Comparison of ENCODE assay signal across 8 cellular contexts in the genomic region with DNA sequence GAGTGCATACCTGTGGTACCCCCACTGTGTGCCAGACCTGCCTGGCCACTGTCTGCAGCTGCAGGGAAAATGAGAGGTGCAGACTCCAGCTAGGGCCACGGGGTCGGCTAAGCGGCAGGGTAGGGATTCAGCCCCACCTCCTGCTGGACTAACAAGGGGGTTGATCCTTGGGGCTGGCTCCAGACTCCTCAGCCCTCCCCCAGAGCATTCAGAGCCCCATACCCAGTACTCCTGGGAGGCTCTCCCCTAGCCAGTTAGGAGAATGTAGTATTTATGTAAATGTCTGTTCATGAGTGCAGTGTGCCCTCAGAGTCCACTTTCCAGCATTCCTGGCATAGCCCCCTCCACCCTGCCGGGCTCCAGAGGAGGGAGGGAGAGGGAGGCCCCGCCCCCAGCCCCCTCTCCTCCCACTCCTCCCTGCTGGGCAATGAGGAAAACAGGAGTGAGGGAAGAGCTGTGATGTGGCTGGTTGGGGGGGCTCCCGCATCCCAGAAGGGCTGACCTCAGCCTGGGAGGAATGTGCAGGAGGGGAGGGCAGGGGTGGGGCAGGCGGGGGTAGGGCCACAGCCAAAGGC. TPM values are rescaled to one million over a fixed set of nuclear protein-coding genes. Genes with fewer than 3 reads are reported as not detected.
A peak's percentile ranks its signal among the peaks of the same experiment; 100 is the strongest.
DNase-seq lines count a peak whose midpoint lies in the region; ATAC-seq, FAIRE-seq and TF ChIP-seq lines count a peak whose summit lies in the region.

No MANE protein-coding gene starts in this region.

- no peaks in the 10 kb centered on the region for H3K9me3 Mint-ChIP-seq in activated CD8-positive, alpha-beta memory T cell treated with anti-CD3 and anti-CD28 coated beads, Interleukin-2, amount 10 ng/mL, durations not matched to agents 7 days and 5 days (ENCODE audit: low read depth)

- peaks cover 30% of the 10 kb centered on the region for H3K27me3 Mint-ChIP-seq in activated CD8-positive, alpha-beta memory T cell treated with anti-CD3 and anti-CD28 coated beads, Interleukin-2, amount 10 ng/mL, durations not matched to agents 7 days and 5 days

- no peak overlapping the region for H3K4me3 Mint-ChIP-seq in activated CD8-positive, alpha-beta memory T cell treated with anti-CD3 and anti-CD28 coated beads, Interleukin-2, amount 10 ng/mL, durations not matched to agents 7 days and 5 days

- POLR2A ChIA-PET in A549 (lab: Yijun Ruan, JAX) = interaction anchor here (0.6 to 1.9 kb wide), 5 partner anchors 14 to 35 kb away, joined by 3 to 6 read pairs (median 4); partner anchors contain the start of genes GNAI2, HYAL3, IFRD2 and NAA80

- 0% methylated on average over 2 of the region's 7 CpGs for WGBS in A549 (ENCODE audit: missing lambda C conversion rate)
- WGBS in transverse colon (ENCODE audit: low coverage in 1 of 2), 2 donors = 31 to 60% methylated on average over 1 to 7 of the region's 7 CpGs

- no peaks in the 10 kb centered on the region for H3K27me3 ChIP-seq in MG63
- no peaks in the 10 kb centered on the region for H3K27me3 ChIP-seq in transverse colon

- no peak overlapping the region for H3K27ac Mint-ChIP-seq in activated CD8-positive, alpha-beta memory T cell treated with anti-CD3 and anti-CD28 coated beads, Interleukin-2, amount 10 ng/mL, durations not matched to agents 7 days and 5 days

- TF ChIP-seq EP300 in A549 (IDR thresholded peaks at IDR 0.05) = no peak
- TF ChIP-seq EP300 in transverse colon (IDR thresholded peaks at IDR 0.05; ENCODE audit: low read depth) = no peak

- peak; percentile 48 to 84 for DNase-seq in A549 (ENCODE audit: low read depth in 1 of 2, low spot score in 1 of 2)
- peak; percentile 93 for DNase-seq in MG63
- peak; percentile 91 for DNase-seq in ecto neural progenitor cell (ENCODE audit: low spot score)
- peak; percentile 92 for DNase-seq in medulla oblongata (ENCODE audit: extremely low spot score)
- DNase-seq in transverse colon = peak; percentile 64
- no peak for DNase-seq in NAMALWA (ENCODE audit: low spot score)
- DNase-seq in DMS53 (lab: John Stamatoyannopoulos, UW) = no peak
- DNase-seq in activated CD8-positive, alpha-beta memory T cell treated with anti-CD3 and anti-CD28 coated beads, Interleukin-2, amount 10 ng/mL, durations not matched to agents 7 days and 5 days = no peak

- peak; percentile 6 to 41; a peak in 4 of 6 replicates for ATAC-seq in A549
- no peak for ATAC-seq in activated CD8-positive, alpha-beta memory T cell treated with anti-CD3 and anti-CD28 coated beads, Interleukin-2, amount 10 ng/mL, durations not matched to agents 7 days and 5 days

- H3K9me3 ChIP-seq in A549 = no peaks in the 10 kb centered on the region
- no peaks in the 10 kb centered on the region for H3K9me3 ChIP-seq in MG63
- H3K9me3 ChIP-seq in transverse colon = no peaks in the 10 kb centered on the region

- TF ChIP-seq CTCF in A549 (IDR thresholded peaks at IDR 0.05) (no peak), transverse colon (IDR thresholded peaks at IDR 0.05) (no peak)

- TF ChIP-seq RAD21 in A549 (conservative IDR thresholded peaks at IDR 0.05 in 1 of 2, IDR thresholded peaks at IDR 0.05 in 1 of 2) = no peak

- H3K27ac ChIP-seq in A549 = peak overlapping the region; percentile 71 to 94
- peak overlapping the region; percentile 85 to 96 (median 88) for H3K27ac ChIP-seq in transverse colon

- H3K4me3 ChIP-seq in A549 (no peak overlapping the region), MG63 (no peak overlapping the region), transverse colon (no peak overlapping the region)

- no peak for FAIRE-seq in A549 (lab: Jason Lieb, UNC)

- intact Hi-C loops in transverse colon (cut with DNase I; ENCODE audit: low total_unique reads) = loop anchor here (5.0 kb wide), 1 partner anchor 37 kb away; no protein-coding TSS in a partner anchor

- H3K36me3 ChIP-seq in MG63 (no peaks in the 10 kb centered on the region), transverse colon (no peaks in the 10 kb centered on the region)

- peak overlapping the region; percentile 68 for H3K4me2 ChIP-seq in A549

- in situ Hi-C loops in transverse colon (cut with MboI; ENCODE audit: low pct_ligation_motif_present in 1 of 4, low pct_unique_long_range_greater_than_20kb in 1 of 4, low sequenced_read_pairs in 3 of 4) = no loop called here

- peaks cover 70% of the 10 kb centered on the region for H3K4me1 ChIP-seq in A549
- H3K4me1 ChIP-seq in transverse colon = peaks cover 56 to 76% (median 61%) of the 10 kb centered on the region in 4 donors

- H3K4me1 Mint-ChIP-seq in activated CD8-positive, alpha-beta memory T cell treated with anti-CD3 and anti-CD28 coated beads, Interleukin-2, amount 10 ng/mL, durations not matched to agents 7 days and 5 days = peaks cover 7% of the 10 kb centered on the region

- H3K36me3 Mint-ChIP-seq in activated CD8-positive, alpha-beta memory T cell treated with anti-CD3 and anti-CD28 coated beads, Interleukin-2, amount 10 ng/mL, durations not matched to agents 7 days and 5 days = no peaks in the 10 kb centered on the region

- CTCF ChIA-PET in A549 (lab: Yijun Ruan, JAX) = interaction anchor here (0.9 to 8.1 kb wide), 7 partner anchors 10 to 72 kb away, joined by 3 to 67 read pairs (median 3); no protein-coding TSS in a partner anchor
- CTCF ChIA-PET in activated CD8-positive, alpha-beta memory T cell treated with anti-CD3 and anti-CD28 coated beads, Interleukin-2, amount 10 ng/mL, durations not matched to agents 7 days and 5 days (lab: Charles Lee) = interaction anchor here (0.7 to 2.4 kb wide), 8 partner anchors 10 to 72 kb away, joined by 3 to 14 read pairs (median 5); no protein-coding TSS in a partner anchor

- TF ChIP-seq POLR2A in A549 (IDR thresholded peaks at IDR 0.05; ENCODE audit: low read length) = no peak
- no peak for TF ChIP-seq POLR2A in transverse colon (IDR thresholded peaks at IDR 0.05)

TF ChIP-seq in A549, 52 proteins besides CTCF, POLR2A, EP300 and RAD21 (continues in another document):
- no peak for TF ChIP-seq JUN (IDR thresholded peaks at IDR 0.05)
- no peak for TF ChIP-seq ZSCAN20 (CRISPR knock-in tag; IDR thresholded peaks at IDR 0.05)

RNA-seq across cellular contexts. Expression of gene SEMA3B, which starts 4.5 kb away (rescaled TPM):
- polyA plus RNA-seq in A549 (2011; rRNA removed) (6.5 and 6.8 TPM in 2 replicates), A549 (2017; fragmentation: RNase III; extraction: RNeasy Plus Mini Kit Qiagen cat#74134 plus additional on column Dnase treatment) (6.5 to 8.4 TPM (median 7.4 TPM) in 3 replicates)
- 7.5 and 9.0 TPM in 2 replicates for polyA plus RNA-seq in A549 (2012; cell fraction: cytosol; rRNA removed)
- polyA plus RNA-seq in A549 (2012; cell fraction: nucleus; rRNA removed) = 57.8 and 81.9 TPM in 2 replicates
- polyA minus RNA-seq in A549 (2011; rRNA and poly(A)+ RNA removed) = 6.1 and 7.2 TPM in 2 replicates
- total RNA-seq in MG63 (2014; rRNA removed; shearing (Covaris generic); ENCODE audit: low replicate concordance) = 9.7 and 13.4 TPM in 2 replicates
- 100 to 1,000 TPM in 2 of 4 donors, 10 to 100 TPM in 2; 59.5 to 423 (median 122) TPM for total RNA-seq in transverse colon
- under 1 TPM; 0.16 to 0.70 TPM for total RNA-seq in activated CD8-positive, alpha-beta memory T cell treated with anti-CD3 and anti-CD28 coated beads, Interleukin-2, amount 10 ng/mL, durations not matched to agents 7 days and 5 days

RNA-seq across cellular contexts. Expression of gene LSMEM2, which starts 14.4 kb away (rescaled TPM):
- polyA plus RNA-seq in A549 (2011; rRNA removed) (not detected in 2 replicates), A549 (2017; fragmentation: RNase III; extraction: RNeasy Plus Mini Kit Qiagen cat#74134 plus additional on column Dnase treatment) (0.09 TPM in 1 of 3 replicates, not detected in the others)
- 0.03 TPM in 1 of 2 replicates, not detected in the other for polyA plus RNA-seq in A549 (2012; cell fraction: cytosol; rRNA removed)
- polyA plus RNA-seq in A549 (2012; cell fraction: nucleus; rRNA removed) = 0.06 and 0.16 TPM in 2 replicates
- polyA minus RNA-seq in A549 (2011; rRNA and poly(A)+ RNA removed) = not detected in 2 replicates
- not detected in 2 replicates for total RNA-seq in MG63 (2014; rRNA removed; shearing (Covaris generic); ENCODE audit: low replicate concordance)
- total RNA-seq in transverse colon = not detected
- total RNA-seq in activated CD8-positive, alpha-beta memory T cell treated with anti-CD3 and anti-CD28 coated beads, Interleukin-2, amount 10 ng/mL, durations not matched to agents 7 days and 5 days = not detected

RNA-seq across cellular contexts. Expression of gene IFRD2, which starts 27.8 kb away (rescaled TPM):
- polyA plus RNA-seq in A549 (2011; rRNA removed) = 42.2 and 44.5 TPM in 2 replicates
- polyA plus RNA-seq in A549 (2012; cell fraction: cytosol; rRNA removed) = 126 and 154 TPM in 2 replicates
- 245 and 302 TPM in 2 replicates for polyA plus RNA-seq in A549 (2012; cell fraction: nucleus; rRNA removed)
- polyA plus RNA-seq in A549 (2017; fragmentation: RNase III; extraction: RNeasy Plus Mini Kit Qiagen cat#74134 plus additional on column Dnase treatment) = 79.7 to 86.2 TPM (median 80.9 TPM) in 3 replicates
- 31.4 and 35.3 TPM in 2 replicates for polyA minus RNA-seq in A549 (2011; rRNA and poly(A)+ RNA removed)
- total RNA-seq in MG63 (2014; rRNA removed; shearing (Covaris generic); ENCODE audit: low replicate concordance) = 87.8 and 101 TPM in 2 replicates
- total RNA-seq in transverse colon = 100 to 1,000 TPM in 1 of 4 donors, 10 to 100 TPM in 3; 44.9 to 183 (median 59.5) TPM
- 100 to 1,000 TPM in 1 of 2 experiments, 10 to 100 TPM in 1; 74.8 to 103 TPM for total RNA-seq in activated CD8-positive, alpha-beta memory T cell treated with anti-CD3 and anti-CD28 coated beads, Interleukin-2, amount 10 ng/mL, durations not matched to agents 7 days and 5 days

RNA-seq across cellular contexts. Expression of gene GNAI2, which starts 28.5 kb away (rescaled TPM):
- 67.0 and 67.8 TPM in 2 replicates for polyA plus RNA-seq in A549 (2011; rRNA removed)
- polyA plus RNA-seq in A549 (2012; cell fraction: cytosol; rRNA removed) = 102 and 107 TPM in 2 replicates
- polyA plus RNA-seq in A549 (2012; cell fraction: nucleus; rRNA removed) = 51.4 and 67.2 TPM in 2 replicates
- polyA plus RNA-seq in A549 (2017; fragmentation: RNase III; extraction: RNeasy Plus Mini Kit Qiagen cat#74134 plus additional on column Dnase treatment) = 44.6 to 48.8 TPM (median 47.4 TPM) in 3 replicates
- polyA minus RNA-seq in A549 (2011; rRNA and poly(A)+ RNA removed) = 68.0 and 84.2 TPM in 2 replicates
- total RNA-seq in MG63 (2014; rRNA removed; shearing (Covaris generic); ENCODE audit: low replicate concordance) = 73.9 and 114 TPM in 2 replicates
- 100 to 1,000 TPM in 1 of 4 donors, 10 to 100 TPM in 3; 69.6 to 322 (median 74.8) TPM for total RNA-seq in transverse colon
- 100 to 1,000 TPM; 450 to 509 TPM for total RNA-seq in activated CD8-positive, alpha-beta memory T cell treated with anti-CD3 and anti-CD28 coated beads, Interleukin-2, amount 10 ng/mL, durations not matched to agents 7 days and 5 days

RNA-seq across cellular contexts. Expression of gene HYAL3, which starts 34.7 kb away (rescaled TPM):
- polyA plus RNA-seq in A549 (2011; rRNA removed) (3.0 and 5.2 TPM in 2 replicates), A549 (2017; fragmentation: RNase III; extraction: RNeasy Plus Mini Kit Qiagen cat#74134 plus additional on column Dnase treatment) (4.8 to 5.4 TPM (median 5.0 TPM) in 3 replicates)
- polyA plus RNA-seq in A549 (2012; cell fraction: cytosol; rRNA removed) = 8.8 and 11.0 TPM in 2 replicates
- 12.8 and 13.3 TPM in 2 replicates for polyA plus RNA-seq in A549 (2012; cell fraction: nucleus; rRNA removed)
- 3.5 and 9.3 TPM in 2 replicates for polyA minus RNA-seq in A549 (2011; rRNA and poly(A)+ RNA removed)
- total RNA-seq in MG63 (2014; rRNA removed; shearing (Covaris generic); ENCODE audit: low replicate concordance) = 3.0 and 8.0 TPM in 2 replicates
- total RNA-seq in transverse colon = 10 to 100 TPM in 1 of 4 donors, 1 to 10 TPM in 2, under 1 TPM in 1; 0.79 to 11.2 (median 3.8) TPM
- total RNA-seq in activated CD8-positive, alpha-beta memory T cell treated with anti-CD3 and anti-CD28 coated beads, Interleukin-2, amount 10 ng/mL, durations not matched to agents 7 days and 5 days = 10 to 100 TPM; 13.0 to 14.3 TPM

Comparison
In these comparisons a context has a peak if more than half of its experiments do, and no peak if none do; other contexts are left out.
1. DNase-seq: peak in A549 (2 of 2), MG63 (single experiment), ecto neural progenitor cell (single experiment), medulla oblongata (single experiment) and transverse colon (single experiment); none in NAMALWA (single experiment), DMS53 (single experiment) and activated CD8-positive, alpha-beta memory T cell treated with anti-CD3 and anti-CD28 coated beads, Interleukin-2, amount 10 ng/mL, durations not matched to agents 7 days and 5 days (single experiment).